ENCODE assay signal across 20 cellular contexts in genomic region chr17:29504711-29505110, GRCh38.
DNase-seq lines count a peak whose midpoint lies in the region; ATAC-seq and TF ChIP-seq lines count a peak whose summit lies in the region.
"Had no signal": no experiment of that assay in that cellular context is flagged by ENCODE, and none has a peak within 500 bp of the region (broad histone marks: within the 10 kb centered on the region; RNA-seq: fewer than 3 reads in every experiment).

No MANE protein-coding gene starts in this region.

- TF ChIP-seq POLR2A in ovary (IDR thresholded peaks at IDR 0.05), result no peak

- no peak overlapping the region for H3K27ac ChIP-seq in ovary
- H3K27ac ChIP-seq: BLaER1, KMS-11, RWPE1 had no signal

- H3K36me3 Mint-ChIP-seq in stimulated activated memory B cell treated with anti-CD40 and anti-IgM and Interleukin-4, amounts not matched to agents 10 μg/mL and 1 μg/mL and 100 μg/mL, for 72 hours, result peaks cover 48% of the 10 kb centered on the region

- DNase-seq in AG08395 (ENCODE audit: low spot score) (peak; percentile 22), GM03348 (ENCODE audit: low spot score) (peak; percentile 29), cardiac fibroblast (ENCODE audit: low read depth in 2 of 2) (peak; percentile 42 to 57), fibroblast of peridontal ligament (ENCODE audit: extremely low read depth) (peak; percentile 18), ovary (no peak), HT-29 (ENCODE audit: low spot score) (no peak), BE2C (no peak)
- DNase-seq: 8988T; CD8-positive, alpha-beta T cell; NCI-H1417 treated with DMSO at 0.1 percent for 48 hours; NCI-H187 treated with DMSO at 0.1 percent for 48 hours; NCI-H226; NCI-H524; NCI-H82; PC-3 had no signal

- H3K36me3 ChIP-seq in ovary (no peaks in the 10 kb centered on the region), BE2C (no peaks in the 10 kb centered on the region; the same call in 1 of the 2 replicates)

- no peaks in the 10 kb centered on the region for H3K4me1 Mint-ChIP-seq in stimulated activated memory B cell treated with anti-CD40 and anti-IgM and Interleukin-4, amounts not matched to agents 10 μg/mL and 1 μg/mL and 100 μg/mL, for 72 hours

- H3K9me3 ChIP-seq in ovary (no peaks in the 10 kb centered on the region), BE2C (no peaks in the 10 kb centered on the region)
- H3K9me3 ChIP-seq: BLaER1 had no signal

- no peak overlapping the region for H3K27ac Mint-ChIP-seq in stimulated activated memory B cell treated with anti-CD40 and anti-IgM and Interleukin-4, amounts not matched to agents 10 μg/mL and 1 μg/mL and 100 μg/mL, for 72 hours

- TF ChIP-seq CTCF in cardiac fibroblast (IDR thresholded peaks at IDR 0.05; ENCODE audit: low read depth, low read length) (no peak), ovary (IDR thresholded peaks at IDR 0.05) (no peak), BE2C (IDR thresholded peaks at IDR 0.05; ENCODE audit: low read depth, low read length) (no peak)

- 89 to 95% (median 92%) methylated on average over 1 of the region's 1 CpG for WGBS in ovary, 3 donors

- H3K4me3 Mint-ChIP-seq in stimulated activated memory B cell treated with anti-CD40 and anti-IgM and Interleukin-4, amounts not matched to agents 10 μg/mL and 1 μg/mL and 100 μg/mL, for 72 hours, result no peak overlapping the region
- H3K4me3 Mint-ChIP-seq: CD8-positive, alpha-beta T cell had no signal

- no peak for TF ChIP-seq EP300 in ovary (IDR thresholded peaks at IDR 0.05)

- no peak overlapping the region for H3K4me3 ChIP-seq in cardiac fibroblast (replicated peaks in 1 of 2; ENCODE audit: low read depth in 2 of 2, low read length in 2 of 2)
- no peak overlapping the region for H3K4me3 ChIP-seq in ovary
- H3K4me3 ChIP-seq in BE2C (ENCODE audit: low read depth, low read length), result no peak overlapping the region
- H3K4me3 ChIP-seq: BLaER1, GM12878 had no signal

- H3K4me1 ChIP-seq in ovary (ENCODE audit: insufficient read depth) (no peaks in the 10 kb centered on the region), BE2C (no peaks in the 10 kb centered on the region)
- H3K4me1 ChIP-seq: BLaER1 had no signal

- no peaks in the 10 kb centered on the region for H3K9me3 Mint-ChIP-seq in stimulated activated memory B cell treated with anti-CD40 and anti-IgM and Interleukin-4, amounts not matched to agents 10 μg/mL and 1 μg/mL and 100 μg/mL, for 72 hours
- H3K9me3 Mint-ChIP-seq: CD8-positive, alpha-beta T cell had no signal

- no peaks in the 10 kb centered on the region for H3K27me3 Mint-ChIP-seq in stimulated activated memory B cell treated with anti-CD40 and anti-IgM and Interleukin-4, amounts not matched to agents 10 μg/mL and 1 μg/mL and 100 μg/mL, for 72 hours

- ATAC-seq in stimulated activated memory B cell treated with anti-CD40 and anti-IgM and Interleukin-4, amounts not matched to agents 10 μg/mL and 1 μg/mL and 100 μg/mL, for 72 hours, result no peak
- ATAC-seq: CD8-positive, alpha-beta T cell; GM12878; PC-3 had no signal

- H3K27me3 ChIP-seq in ovary, result no peaks in the 10 kb centered on the region
- no peaks in the 10 kb centered on the region for H3K27me3 ChIP-seq in BE2C
- H3K27me3 ChIP-seq: BLaER1 had no signal

- intact Hi-C loops in ovary (cut with DNase I), result no loop called here

Comparison
In these comparisons a context has a peak if more than half of its experiments do, and no peak if none do; other contexts are left out.
1. DNase-seq: peak in AG08395 (single experiment), GM03348 (single experiment), cardiac fibroblast (2 of 2) and fibroblast of peridontal ligament (single experiment); none in ovary (0 of 5), HT-29 (single experiment) and BE2C (single experiment).